Comparison of ENCODE assay signal across 3 cellular contexts in genomic region chr12:96606134-96606533, GRCh38.
"Had no signal": no experiment of that assay in that cellular context is flagged by ENCODE, and none has a peak within 500 bp of the region (broad histone marks: within the 10 kb centered on the region; RNA-seq: fewer than 3 reads in every experiment).

No MANE protein-coding gene starts in this region.

- DNase-seq: GDM1, GF-D8 had no signal

- ATAC-seq: GM12878 had no signal

- H3K4me3 ChIP-seq: GM12878 had no signal
